In genomic region chr7:98286093-98286525, GRCh38 we compare ENCODE assay signal across 9 cellular contexts.
DNase-seq lines count a peak whose midpoint lies in the region; ATAC-seq and TF ChIP-seq lines count a peak whose summit lies in the region.
"Had no signal": no experiment of that assay in that cellular context is flagged by ENCODE, and none has a peak within 500 bp of the region (broad histone marks: within the 10 kb centered on the region; RNA-seq: fewer than 3 reads in every experiment).

No MANE protein-coding gene starts in this region.

- H3K4me3 ChIP-seq in fibroblast of mammary gland (ENCODE audit: control insufficient read depth, low read depth, low read length) (no peak overlapping the region), neutrophil (ENCODE audit: low read depth in 1 of 2, low read length in 1 of 2) (peak overlapping the region; percentile 76 to 95)

- POLR2A ChIA-PET in RWPE1 (lab: Yijun Ruan, JAX; ENCODE audit: low non-redundant PET): interaction anchor here (1.0 kb wide), 1 partner anchor 115 kb away, joined by 3 read pairs; the partner anchor contains the start of gene BAIAP2L1

- H3K27me3 ChIP-seq in neutrophil: no peaks in the 10 kb centered on the region

- H3K4me1 ChIP-seq in neutrophil (ENCODE audit: control insufficient read depth in 1 of 2, insufficient read depth in 1 of 2, low read depth in 1 of 2, low read length in 1 of 2): peaks cover 54 to 75% of the 10 kb centered on the region in 2 experiments

- H3K9me3 ChIP-seq in neutrophil: no peaks in the 10 kb centered on the region

- CTCF ChIA-PET in RWPE1 (lab: Yijun Ruan, JAX): interaction anchor here (0.9 to 1.8 kb wide), 2 partner anchors 8 to 115 kb away, joined by 4 to 7 read pairs; partner anchors contain the start of gene BAIAP2L1

- H3K36me3 ChIP-seq in neutrophil: peaks cover 41% of the 10 kb centered on the region

- H3K27ac ChIP-seq in RWPE1: peak overlapping the region; percentile 97
- H3K27ac ChIP-seq in neutrophil: peak overlapping the region; percentile 98

- TF ChIP-seq CTCF in RWPE1 (conservative IDR thresholded peaks at IDR 0.05; ENCODE audit: low read depth) (no peak), fibroblast of mammary gland (conservative IDR thresholded peaks at IDR 0.05; ENCODE audit: control insufficient read depth, insufficient read depth, low read depth, low read length) (no peak), neutrophil (IDR thresholded peaks at IDR 0.05) (no peak)

- ATAC-seq in HG02588 (IDR thresholded peaks at IDR 0.05; ENCODE audit: unreplicated experiment): no peak

- peak; percentile 63 for DNase-seq in COLO829 (ENCODE audit: low spot score)
- peak; percentile 67 for DNase-seq in RWPE1 (ENCODE audit: low spot score)
- peak; percentile 76 for DNase-seq in fibroblast of mammary gland (ENCODE audit: low read depth)
- DNase-seq in NCI-H1092 treated with DMSO at 0.1 percent for 48 hours (lab: John Stamatoyannopoulos, UW): no peak
- DNase-seq in D341Med (ENCODE audit: low spot score): no peak
- DNase-seq in activated gamma-delta T cell treated with Interleukin-2 at 50 U/mL for 16 hours: no peak
- DNase-seq: GDM1 had no signal

Comparison
In these comparisons a context has a peak if more than half of its experiments do, and no peak if none do; other contexts are left out.
1. DNase-seq: peak in COLO829 (single experiment), RWPE1 (single experiment) and fibroblast of mammary gland (single experiment); none in NCI-H1092 treated with DMSO at 0.1 percent for 48 hours (single experiment), D341Med (single experiment) and activated gamma-delta T cell treated with Interleukin-2 at 50 U/mL for 16 hours (single experiment).